ENCODE assay signal across 2 cellular contexts in genomic region chr22:27930246-27931060, GRCh38.
TF ChIP-seq lines count a peak whose summit lies in the region.

No MANE protein-coding gene starts in this region.

TF ChIP-seq in HEK293, 187 proteins besides CTCF, POLR2A, EP300 and RAD21:
- no peak for TF ChIP-seq ZNF704 (tag by site-specific recombination; IDR thresholded peaks at IDR 0.05)
- peak; percentile 45 for TF ChIP-seq ZBTB17 (tag by site-specific recombination; IDR thresholded peaks at IDR 0.05)
- TF ChIP-seq MZF1 (tag by site-specific recombination; IDR thresholded peaks at IDR 0.05; ENCODE audit: borderline replicate concordance): no peak
- TF ChIP-seq ZNF623 (tag by site-specific recombination; IDR thresholded peaks at IDR 0.05): no peak
- no peak for TF ChIP-seq ZNF169 (tag by site-specific recombination; IDR thresholded peaks at IDR 0.05)
- peak; percentile 75 for TF ChIP-seq PRDM1 (tag by site-specific recombination; IDR thresholded peaks at IDR 0.05)
- no peak for TF ChIP-seq ZBTB8A (tag by site-specific recombination; IDR thresholded peaks at IDR 0.05)
- no peak for TF ChIP-seq FEZF1 (tag by site-specific recombination; IDR thresholded peaks at IDR 0.05)
- TF ChIP-seq ZNF394 (tag by site-specific recombination; IDR thresholded peaks at IDR 0.05; ENCODE audit: borderline replicate concordance): no peak
- TF ChIP-seq EGR2 (tag by site-specific recombination; IDR thresholded peaks at IDR 0.05; ENCODE audit: low read depth): no peak

TF ChIP-seq in WTC11, 78 proteins besides CTCF, POLR2A, EP300 and RAD21:
- TF ChIP-seq PREB (CRISPR knock-in tag; IDR thresholded peaks at IDR 0.05; ENCODE audit: borderline replicate concordance) (no peak), CBFB (CRISPR knock-in tag; IDR thresholded peaks at IDR 0.05; ENCODE audit: low read depth) (no peak), SMAD3 (CRISPR knock-in tag; IDR thresholded peaks at IDR 0.05; ENCODE audit: borderline replicate concordance) (no peak), OVOL2 (CRISPR knock-in tag; IDR thresholded peaks at IDR 0.05; ENCODE audit: borderline replicate concordance) (no peak), SOX15 (CRISPR knock-in tag; IDR thresholded peaks at IDR 0.05) (no peak), AR (CRISPR knock-in tag; IDR thresholded peaks at IDR 0.05) (no peak), CDX4 (CRISPR knock-in tag; IDR thresholded peaks at IDR 0.05; ENCODE audit: borderline replicate concordance) (no peak), ELF4 (CRISPR knock-in tag; IDR thresholded peaks at IDR 0.05; ENCODE audit: low read depth) (no peak), ATF1 (CRISPR knock-in tag; IDR thresholded peaks at IDR 0.05) (no peak), NR1H2 (CRISPR knock-in tag; IDR thresholded peaks at IDR 0.05) (no peak), IRF1 (CRISPR knock-in tag; IDR thresholded peaks at IDR 0.05) (no peak), ZNF263 (CRISPR knock-in tag; IDR thresholded peaks at IDR 0.05; ENCODE audit: low read depth) (no peak), E2F1 (CRISPR knock-in tag; IDR thresholded peaks at IDR 0.05) (no peak)
TF ChIP-seq in WTC11: peak in this region for 0.
